Comparison of ENCODE assay signal across 25 cellular contexts in the genomic region with DNA sequence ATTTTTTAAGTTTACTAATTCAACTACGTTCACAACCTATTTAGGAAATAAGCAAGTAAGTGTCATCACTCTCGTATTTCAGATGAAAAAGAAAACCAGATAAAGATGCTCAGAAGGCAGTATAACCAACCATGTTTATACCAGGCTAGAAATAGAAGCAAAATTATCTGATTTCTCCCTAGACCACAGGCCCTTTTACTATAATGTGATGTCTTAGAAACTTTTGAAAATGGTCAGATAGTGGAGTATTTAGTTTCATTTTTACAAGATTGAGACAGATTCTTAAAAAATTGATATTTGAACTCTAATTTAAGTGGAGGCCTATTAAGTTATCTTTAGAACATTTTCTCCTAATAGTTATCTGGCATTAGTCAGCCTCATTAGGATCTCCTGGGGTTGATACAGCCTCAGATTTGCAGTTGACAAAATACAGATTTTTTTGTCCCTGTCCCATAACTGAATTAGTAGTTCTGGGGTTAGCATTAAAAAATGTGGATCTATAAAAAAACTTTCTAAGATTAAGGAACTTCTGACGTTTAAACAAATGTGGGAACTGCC.
"Had no signal": no experiment of that assay in that cellular context is flagged by ENCODE, and none has a peak within 500 bp of the region (broad histone marks: within the 10 kb centered on the region; RNA-seq: fewer than 3 reads in every experiment).

No MANE protein-coding gene starts in this region.

- H3K9ac ChIP-seq: KMS-11 had no signal

- H3K4me2 ChIP-seq: KMS-11 had no signal

- H3K4me3 ChIP-seq: K562, SJCRH30, SK-N-MC had no signal

- H3K27me3 Mint-ChIP-seq: IgD-negative memory B cell had no signal

- H3K36me3 ChIP-seq: SJCRH30 had no signal

- DNase-seq: MV-4-11, NCI-H1048, NCI-H1105, NCI-H1417, NCI-H1436 treated with DMSO at 0.1 percent for 48 hours, NCI-H1694, NCI-H187 treated with DMSO at 0.1 percent for 48 hours, NCI-H2029 treated with DMSO at 0.1 percent for 48 hours, NCI-H2171 treated with DMSO at 0.1 percent for 48 hours, NCI-H345, NCI-H446 treated with DMSO at 0.1 percent for 48 hours, NCI-H510A treated with DMSO at 0.1 percent for 48 hours, NCI-H526, NCI-H82, PC-3, SHP77 treated with DMSO at 0.1 percent for 48 hours, SJCRH30 had no signal

- FAIRE-seq: HTR-8/SVneo, K562 had no signal

- H3K9me3 ChIP-seq: SJCRH30 had no signal

- H3K4me1 Mint-ChIP-seq: IgD-negative memory B cell had no signal

- H3K27ac Mint-ChIP-seq: IgD-negative memory B cell had no signal

- H3K27ac ChIP-seq: HL-60, KMS-11, RWPE1, SJCRH30, SK-N-MC had no signal

- ATAC-seq: K562, Panc1, PC-3 had no signal

- H3K4me1 ChIP-seq: SJCRH30 had no signal

- H3K4me3 Mint-ChIP-seq: IgD-negative memory B cell had no signal

- H3K27me3 ChIP-seq: SJCRH30 had no signal
